8 cellular contexts compared by ENCODE assay signal in the genomic region with DNA sequence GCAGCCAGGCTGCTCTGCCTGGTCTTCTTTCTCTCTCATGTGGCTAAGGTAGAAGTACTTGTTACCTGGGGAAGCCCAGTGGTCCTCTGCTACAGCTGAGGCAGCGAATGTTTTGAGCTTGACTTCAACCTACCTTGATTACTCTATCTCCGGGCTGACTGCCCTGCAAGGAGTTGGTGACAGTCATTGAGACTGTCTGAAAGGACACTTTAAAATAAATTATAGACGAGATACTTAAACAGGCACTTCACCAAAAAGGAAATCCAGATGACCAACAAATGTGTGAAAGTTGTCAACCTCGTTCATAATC. TPM values are rescaled to one million over a fixed set of nuclear protein-coding genes. Genes with fewer than 3 reads are reported as not detected.
DNase-seq lines count a peak whose midpoint lies in the region; TF ChIP-seq lines count a peak whose summit lies in the region.

No MANE protein-coding gene starts in this region.

- intact Hi-C loops in colonic mucosa (cut with DNase I) = no loop called here

- H3K27ac ChIP-seq in HL-60 (replicated peaks) = peak overlapping the region; percentile 87
- no peak overlapping the region for H3K27ac ChIP-seq in colonic mucosa

- H3K4me1 ChIP-seq in ES-I3 (ENCODE audit: insufficient read depth, low read length) = no peaks in the 10 kb centered on the region
- H3K4me1 ChIP-seq in colonic mucosa = peaks cover 4% of the 10 kb centered on the region
- peaks cover 9% of the 10 kb centered on the region for H3K4me1 ChIP-seq in neuron (ENCODE audit: insufficient read depth, low read length)

- H3K9ac ChIP-seq in ES-I3 (ENCODE audit: low read depth, low read length) (peak overlapping the region; percentile 95), colonic mucosa (ENCODE audit: low read depth in 2 of 2, low read length in 2 of 2) (peak overlapping the region in 1 of 2 donors; percentile 71)

- H3K36me3 ChIP-seq in ES-I3 (ENCODE audit: insufficient read depth, low read length) (peaks cover 13% of the 10 kb centered on the region), colonic mucosa (no peaks in the 10 kb centered on the region), neuron (ENCODE audit: insufficient read depth, low read length) (peaks cover 11% of the 10 kb centered on the region)

- H3K4me3 ChIP-seq in HL-60 (replicated peaks; ENCODE audit: insufficient read depth, low read length) = peak overlapping the region; percentile 93
- peak overlapping the region; percentile 99 for H3K4me3 ChIP-seq in colonic mucosa
- H3K4me3 ChIP-seq in neuron (ENCODE audit: low read length) = peak overlapping the region; percentile 69

- DNase-seq in HL-60 (ENCODE audit: low read depth in 1 of 2, low spot score in 1 of 2) (no peak), colonic mucosa (no peak), ureter (ENCODE audit: low spot score) (no peak), middle frontal gyrus (ENCODE audit: extremely low spot score, low spot score) (no peak), dermis blood vessel endothelial cell (no peak)
- DNase-seq in stimulated activated naive CD4-positive, alpha-beta T cell treated with Interleukin-2 at 50 U/mL for 16 hours (lab: John Stamatoyannopoulos, UW) = no peak

- H2AFZ ChIP-seq in neuron (ENCODE audit: low read depth, low read length) = peak overlapping the region; percentile 81

- no peaks in the 10 kb centered on the region for H3K27me3 ChIP-seq in HL-60 (ENCODE audit: insufficient read depth, poor library complexity, severe bottlenecking)
- no peaks in the 10 kb centered on the region for H3K27me3 ChIP-seq in colonic mucosa
- H3K27me3 ChIP-seq in neuron (ENCODE audit: insufficient read depth, low read length) = peaks cover 5% of the 10 kb centered on the region

- TF ChIP-seq CTCF in HL-60 (IDR thresholded peaks at IDR 0.05; ENCODE audit: insufficient read depth, low read length) (no peak), colonic mucosa (IDR thresholded peaks at IDR 0.05) (no peak)

- no peaks in the 10 kb centered on the region for H3K9me3 ChIP-seq in ES-I3 (ENCODE audit: control insufficient read depth, insufficient read depth, low read length)
- H3K9me3 ChIP-seq in colonic mucosa = no peaks in the 10 kb centered on the region
- no peaks in the 10 kb centered on the region for H3K9me3 ChIP-seq in neuron (ENCODE audit: low read length)

RNA-seq across cellular contexts. Expression of gene CIT, which starts 0.5 kb away (rescaled TPM):
- total RNA-seq in colonic mucosa (10 to 100 TPM; 12.6 to 42.4 TPM), ureter (4.1 TPM), dermis blood vessel endothelial cell (4.4 and 24.4 TPM in 2 replicates)
